In the genomic region with DNA sequence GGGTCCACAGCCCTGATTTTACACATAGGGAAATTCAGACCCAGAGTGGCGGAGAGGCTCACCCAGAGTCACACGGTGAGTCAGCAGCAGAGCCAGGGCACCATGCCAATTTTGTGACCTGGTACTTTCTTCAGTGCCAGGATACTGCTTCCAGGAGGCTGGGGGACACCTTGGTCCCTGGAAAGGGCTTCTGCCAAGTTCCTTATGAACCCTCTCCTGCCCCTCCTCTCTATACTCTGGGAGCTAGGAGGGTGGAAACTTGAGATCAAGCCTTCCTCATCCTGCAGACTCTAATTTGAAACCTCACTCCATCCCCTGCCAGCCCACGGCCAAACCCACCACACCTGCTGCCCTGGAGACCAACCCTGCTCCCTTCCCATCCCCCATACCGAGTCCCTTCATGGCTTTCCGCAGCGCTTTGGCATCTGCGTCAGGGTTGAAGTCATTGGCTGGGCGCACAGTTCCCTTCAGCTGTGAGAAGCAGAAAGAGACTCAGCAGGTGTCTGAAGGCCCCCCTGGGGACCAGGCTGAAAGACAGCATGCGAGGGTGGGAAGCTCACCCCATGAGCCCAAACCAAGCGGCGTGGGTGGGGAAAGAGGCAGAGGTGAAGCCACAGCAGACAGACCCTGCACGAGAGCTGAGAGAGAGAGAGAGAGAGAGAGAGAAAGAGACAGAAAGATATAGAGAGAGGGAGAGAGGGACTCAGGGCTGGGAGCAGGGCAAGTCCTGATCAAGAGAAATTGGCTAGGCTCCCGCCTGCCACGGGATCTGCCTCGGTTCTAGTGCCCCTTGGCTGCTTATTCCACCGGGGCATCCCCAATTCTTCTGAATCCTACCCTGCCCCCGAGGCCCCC, we compare ENCODE assay signal across 9 cellular contexts. TPM values are rescaled to one million over a fixed set of nuclear protein-coding genes. Genes with fewer than 3 reads are reported as not detected.
DNase-seq lines count a peak whose midpoint lies in the region; ATAC-seq, FAIRE-seq and TF ChIP-seq lines count a peak whose summit lies in the region.
"Had no signal": no experiment of that assay in that cellular context is flagged by ENCODE, and none has a peak within 500 bp of the region (broad histone marks: within the 10 kb centered on the region; RNA-seq: fewer than 3 reads in every experiment).

No MANE protein-coding gene starts in this region.

- FAIRE-seq in HepG2 (lab: Jason Lieb, UNC): no peak
- FAIRE-seq: colon had no signal

- H3K9ac ChIP-seq in HepG2 (ENCODE audit: insufficient read depth, low read depth, low read length): no peak overlapping the region

- TF ChIP-seq CTCF in right lobe of liver (IDR thresholded peaks at IDR 0.05): no peak
- no peak for TF ChIP-seq CTCF in HepG2 (CRISPR knock-in tag; IDR thresholded peaks at IDR 0.05)
- no peak for TF ChIP-seq CTCF in breast epithelium (IDR thresholded peaks at IDR 0.05)
- no peak for TF ChIP-seq CTCF in gastrocnemius medialis (IDR thresholded peaks at IDR 0.05 in 4 of 5, conservative IDR thresholded peaks at IDR 0.05 in 1 of 5)

- no peak for TF ChIP-seq POLR2A in right lobe of liver (IDR thresholded peaks at IDR 0.05)
- no peak for TF ChIP-seq POLR2A in HepG2 (IDR thresholded peaks at IDR 0.05; ENCODE audit: insufficient read depth in 1 of 2, low read depth in 2 of 2, low read length in 2 of 2)
- no peak for TF ChIP-seq POLR2A in breast epithelium (IDR thresholded peaks at IDR 0.05)
- TF ChIP-seq POLR2A in gastrocnemius medialis (IDR thresholded peaks at IDR 0.05): peak in 1 of 2 donors; percentile 28

- peak; percentile 40 to 78 (median 71) for ATAC-seq in right lobe of liver
- no peak for ATAC-seq in HepG2
- ATAC-seq in HG02870 (IDR thresholded peaks at IDR 0.05; ENCODE audit: unreplicated experiment): peak; percentile 77
- ATAC-seq in gastrocnemius medialis: peak; percentile 76 to 80

- in situ Hi-C loops in HepG2 (cut with HindIII; ENCODE audit: extremely low pct_ligation_motif_present, low pct_unique_long_range_greater_than_20kb): loop anchor here (5.0 to 10.0 kb wide), 2 partner anchors 38 to 111 kb away; no protein-coding TSS in a partner anchor
- in situ Hi-C loops in gastrocnemius medialis (cut with MboI; ENCODE audit: low sequenced_read_pairs in 4 of 4): loop anchor here in 3 of 4 donors (5.0 to 10.0 kb wide), 2 partner anchors 38 to 111 kb away; no protein-coding TSS in a partner anchor

- CTCF ChIA-PET in HepG2 (lab: Yijun Ruan, JAX; ENCODE audit: low intra/inter-chr PET ratio, low total read pairs): interaction anchor here (4.8 kb wide), 1 partner anchor 40 kb away, joined by 60 read pairs; no protein-coding TSS in a partner anchor

- WGBS in right lobe of liver (ENCODE audit: insufficient coverage, low coverage, low lambda C conversion rate, missing lambda C conversion rate): 73% methylated on average over 10 of the region's 17 CpGs
- WGBS in HepG2 (ENCODE audit: low lambda C conversion rate): 89% methylated on average over 15 of the region's 17 CpGs

- no peaks in the 10 kb centered on the region; the same call in 1 of the 2 replicates for H4K20me1 ChIP-seq in HepG2 (ENCODE audit: insufficient read depth, low read length)

- H3K4me3 ChIP-seq in right lobe of liver (no peak overlapping the region), HepG2 (replicated peaks in 1 of 3; ENCODE audit: insufficient read depth in 1 of 3, low read depth in 2 of 3, low read length in 3 of 3) (no peak overlapping the region), breast epithelium (no peak overlapping the region), gastrocnemius medialis (peak overlapping the region in 3 of 4 donors; percentile 3 to 15 (median 8))

- H3K9me3 ChIP-seq in right lobe of liver (no peaks in the 10 kb centered on the region), HepG2 (ENCODE audit: low read length) (no peaks in the 10 kb centered on the region), breast epithelium (no peaks in the 10 kb centered on the region), gastrocnemius medialis (no peaks in the 10 kb centered on the region)

- H3K27me3 ChIP-seq in right lobe of liver (no peaks in the 10 kb centered on the region), HepG2 (ENCODE audit: control insufficient read depth in 1 of 2, insufficient read depth in 2 of 2, low read length in 2 of 2) (no peaks in the 10 kb centered on the region), breast epithelium (no peaks in the 10 kb centered on the region), gastrocnemius medialis (no peaks in the 10 kb centered on the region)

- no peaks in the 10 kb centered on the region for H3K79me2 ChIP-seq in HepG2 (ENCODE audit: insufficient read depth, low read length)

- H2AFZ ChIP-seq in HepG2 (ENCODE audit: low read length): no peak overlapping the region

- DNase-seq in right lobe of liver (peak; percentile 65 to 81 (median 73)), HepG2 (ENCODE audit: low spot score) (no peak), NCI-H460 (ENCODE audit: extremely low read depth, low read depth) (peak; percentile 20), breast epithelium (ENCODE audit: low spot score in 2 of 2) (peak; percentile 56 to 76), gastrocnemius medialis (peak; percentile 81 to 95), putamen (ENCODE audit: low spot score) (no peak), NCI-H187 (lab: John Stamatoyannopoulos, UW) (no peak)

- H3K27ac ChIP-seq in right lobe of liver (no peak overlapping the region), HepG2 (ENCODE audit: extremely low read length, insufficient read depth, low read length) (no peak overlapping the region), breast epithelium (peak overlapping the region; percentile 45 to 63), gastrocnemius medialis (peak overlapping the region; percentile 82 to 91 (median 88))

- POLR2A ChIA-PET in HepG2 (lab: Yijun Ruan, JAX): no interaction called here

- no peak overlapping the region for H3K4me2 ChIP-seq in HepG2 (ENCODE audit: low read depth, low read length)

- intact Hi-C loops in right lobe of liver (cut with DNase I): loop anchor here (5.0 to 10.0 kb wide), 3 partner anchors 38 to 121 kb away; no protein-coding TSS in a partner anchor
- intact Hi-C loops in HepG2 (cut with micrococcal nuclease; ENCODE audit: unreplicated experiment): no loop called here
- intact Hi-C loops in breast epithelium (cut with DNase I; ENCODE audit: low total_unique reads): loop anchor here (10.0 kb wide), 1 partner anchor 121 kb away; no protein-coding TSS in a partner anchor
- intact Hi-C loops in gastrocnemius medialis (cut with DNase I; ENCODE audit: low total_unique reads): loop anchor here (2.0 kb wide), 1 partner anchor 17 kb away; no protein-coding TSS in a partner anchor

- no peak for TF ChIP-seq RAD21 in HepG2 (CRISPR knock-in tag; IDR thresholded peaks at IDR 0.05)

- H3K36me3 ChIP-seq in right lobe of liver (peaks cover 7 to 67% (median 37%) of the 10 kb centered on the region in 4 donors), HepG2 (replicated peaks in 1 of 2; ENCODE audit: control insufficient read depth in 1 of 2, insufficient read depth in 2 of 2, low read length in 2 of 2) (peaks cover 37 to 73% of the 10 kb centered on the region in 2 experiments), breast epithelium (no peaks in the 10 kb centered on the region), gastrocnemius medialis (peaks cover 3 to 62% of the 10 kb centered on the region in 2 donors)

- TF ChIP-seq EP300 in HepG2 (IDR thresholded peaks at IDR 0.05; ENCODE audit: low read depth in 2 of 2, low read length in 2 of 2): no peak
- TF ChIP-seq EP300 in HepG2 (CRISPR knock-in tag; IDR thresholded peaks at IDR 0.05; ENCODE audit: borderline replicate concordance): no peak

- H3K4me1 ChIP-seq in right lobe of liver (peaks cover 0 to 8% (median 0%) of the 10 kb centered on the region in 4 donors), HepG2 (ENCODE audit: insufficient read depth, low read length) (0 out of 2 replicates have a peak, but pooled peaks cover 4% of the 10 kb centered on the region), breast epithelium (peaks cover 0 to 2% of the 10 kb centered on the region in 2 donors), gastrocnemius medialis (peaks cover 30 to 50% of the 10 kb centered on the region in 2 donors)

- BruUV-seq in HepG2 (replicated peaks; lab: Mats Ljungman, UMichigan): no TSS peak

RNA-seq across cellular contexts. Expression of a gene that starts 33.5 kb away (rescaled TPM):
- total RNA-seq in right lobe of liver (100 to 1,000 TPM; 143 to 236 (median 165) TPM), HepG2 (2016; rRNA removed; fragmentation: Illumina TruSeq; extraction: Trizol) (125 and 154 TPM in 2 replicates), breast epithelium (100 to 1,000 TPM; 206 to 320 (median 276) TPM), gastrocnemius medialis (100 to 1,000 TPM in 3 of 4 donors, 10 to 100 TPM in 1; 91.6 to 164 (median 142) TPM)
- 13.0 and 15.5 TPM in 2 replicates for total RNA-seq in HepG2 (2016; cell fraction: cytosol; rRNA removed; fragmentation: Illumina TruSeq; extraction: Trizol; ENCODE audit: low read depth)
- 125 and 156 TPM in 2 replicates for total RNA-seq in HepG2 (2016; cell fraction: insoluble cytoplasmic fraction; rRNA removed; fragmentation: Illumina TruSeq; extraction: Trizol)
- total RNA-seq in HepG2 (2016; cell fraction: membrane; rRNA removed; fragmentation: Illumina TruSeq; extraction: Trizol): 28.1 and 29.3 TPM in 2 replicates
- 84.2 and 86.1 TPM in 2 replicates for total RNA-seq in HepG2 (2016; cell fraction: nucleus; rRNA removed; fragmentation: Illumina TruSeq; extraction: Trizol)
- 103 and 120 TPM in 2 replicates for polyA plus RNA-seq in HepG2 (2011; rRNA removed)
- 124 and 134 TPM in 2 replicates for polyA plus RNA-seq in HepG2 (2011; cell fraction: cytosol; rRNA removed)
- polyA plus RNA-seq in HepG2 (2011; cell fraction: nucleus; rRNA removed): 132 and 143 TPM in 2 replicates
- polyA plus RNA-seq in HepG2 (2012): 69.6 and 82.1 TPM in 2 replicates
- polyA plus RNA-seq in HepG2 (2016; cell fraction: cytosol; fragmentation: Illumina TruSeq; extraction: Trizol; ENCODE audit: low read depth): 9.6 and 11.8 TPM in 2 replicates
- 126 and 134 TPM in 2 replicates for polyA plus RNA-seq in HepG2 (2016; cell fraction: insoluble cytoplasmic fraction; fragmentation: Illumina TruSeq; extraction: Trizol; ENCODE audit: low read depth)
- polyA plus RNA-seq in HepG2 (2016; cell fraction: membrane; fragmentation: Illumina TruSeq; extraction: Trizol; ENCODE audit: low read depth): 18.1 and 19.2 TPM in 2 replicates
- polyA plus RNA-seq in HepG2 (2016; cell fraction: nucleus; fragmentation: Illumina TruSeq; extraction: Trizol; ENCODE audit: insufficient read depth, low read depth): 81.8 and 98.3 TPM in 2 replicates
- polyA minus RNA-seq in HepG2 (2011; rRNA and poly(A)+ RNA removed; ENCODE audit: low replicate concordance): 67.1 and 157 TPM in 2 replicates
- polyA minus RNA-seq in HepG2 (2011; cell fraction: cytosol; rRNA and poly(A)+ RNA removed): 96.9 and 110 TPM in 2 replicates
- 81.6 and 116 TPM in 2 replicates for polyA minus RNA-seq in HepG2 (2011; cell fraction: nucleus; rRNA and poly(A)+ RNA removed)
- total RNA-seq in NCI-H460 (2014; rRNA removed; shearing (Covaris generic)): 26.0 and 30.6 TPM in 2 replicates
- 69.5 and 69.6 TPM in 2 replicates for polyA plus RNA-seq in NCI-H460 (2014; cell fraction: nucleus; rRNA removed)

RNA-seq across cellular contexts. Expression of a gene that starts 43.3 kb away (rescaled TPM):
- total RNA-seq in right lobe of liver (100 to 1,000 TPM in 1 of 6 experiments, 10 to 100 TPM in 5; 70.1 to 155 (median 79.1) TPM), HepG2 (2016; rRNA removed; fragmentation: Illumina TruSeq; extraction: Trizol) (26.2 and 29.8 TPM in 2 replicates), breast epithelium (100 to 1,000 TPM in 1 of 3 donors, 10 to 100 TPM in 2; 65.3 to 221 (median 91.8) TPM), gastrocnemius medialis (100 to 1,000 TPM; 112 to 228 (median 188) TPM)
- 11.3 and 13.0 TPM in 2 replicates for total RNA-seq in HepG2 (2016; cell fraction: cytosol; rRNA removed; fragmentation: Illumina TruSeq; extraction: Trizol; ENCODE audit: low read depth)
- 22.8 and 24.5 TPM in 2 replicates for total RNA-seq in HepG2 (2016; cell fraction: insoluble cytoplasmic fraction; rRNA removed; fragmentation: Illumina TruSeq; extraction: Trizol)
- total RNA-seq in HepG2 (2016; cell fraction: membrane; rRNA removed; fragmentation: Illumina TruSeq; extraction: Trizol): 28.9 and 33.7 TPM in 2 replicates
- total RNA-seq in HepG2 (2016; cell fraction: nucleus; rRNA removed; fragmentation: Illumina TruSeq; extraction: Trizol): 16.2 and 22.2 TPM in 2 replicates
- polyA plus RNA-seq in HepG2 (2011; rRNA removed): 45.9 and 48.7 TPM in 2 replicates
- 40.8 and 45.3 TPM in 2 replicates for polyA plus RNA-seq in HepG2 (2011; cell fraction: cytosol; rRNA removed)
- polyA plus RNA-seq in HepG2 (2011; cell fraction: nucleus; rRNA removed): 57.3 and 59.8 TPM in 2 replicates
- 52.5 and 57.8 TPM in 2 replicates for polyA plus RNA-seq in HepG2 (2012)
- 16.8 and 17.8 TPM in 2 replicates for polyA plus RNA-seq in HepG2 (2016; cell fraction: cytosol; fragmentation: Illumina TruSeq; extraction: Trizol; ENCODE audit: low read depth)
- 26.4 and 35.7 TPM in 2 replicates for polyA plus RNA-seq in HepG2 (2016; cell fraction: insoluble cytoplasmic fraction; fragmentation: Illumina TruSeq; extraction: Trizol; ENCODE audit: low read depth)
- polyA plus RNA-seq in HepG2 (2016; cell fraction: membrane; fragmentation: Illumina TruSeq; extraction: Trizol; ENCODE audit: low read depth): 31.5 and 33.1 TPM in 2 replicates
- polyA plus RNA-seq in HepG2 (2016; cell fraction: nucleus; fragmentation: Illumina TruSeq; extraction: Trizol; ENCODE audit: insufficient read depth, low read depth): 29.8 and 34.0 TPM in 2 replicates
- polyA minus RNA-seq in HepG2 (2011; rRNA and poly(A)+ RNA removed; ENCODE audit: low replicate concordance): 45.2 and 73.0 TPM in 2 replicates
- polyA minus RNA-seq in HepG2 (2011; cell fraction: cytosol; rRNA and poly(A)+ RNA removed): 45.8 and 51.1 TPM in 2 replicates
- polyA minus RNA-seq in HepG2 (2011; cell fraction: nucleus; rRNA and poly(A)+ RNA removed): 50.0 and 60.3 TPM in 2 replicates
- total RNA-seq in NCI-H460 (2014; rRNA removed; shearing (Covaris generic)): 44.0 and 48.3 TPM in 2 replicates
- polyA plus RNA-seq in NCI-H460 (2014; cell fraction: nucleus; rRNA removed): 37.1 and 37.9 TPM in 2 replicates

Comparison
In these comparisons a context has a peak if more than half of its experiments do, and no peak if none do; other contexts are left out.
1. DNase-seq: peak in right lobe of liver (3 of 3), NCI-H460 (single experiment), breast epithelium (2 of 2) and gastrocnemius medialis (2 of 2); none in HepG2 (single experiment), putamen (single experiment) and NCI-H187 (0 of 2).
2. H3K27ac ChIP-seq: peak in breast epithelium (2 of 2) and gastrocnemius medialis (4 of 4); none in right lobe of liver (0 of 3) and HepG2 (single experiment).
3. H3K4me3 ChIP-seq: peak in gastrocnemius medialis (3 of 4); none in right lobe of liver (0 of 3), HepG2 (0 of 3) and breast epithelium (0 of 3).